Comparison of ENCODE assay signal across 21 cellular contexts in genomic region chr6:138078491-138078890, GRCh38. TPM values are rescaled to one million over a fixed set of nuclear protein-coding genes. Genes with fewer than 3 reads are reported as not detected.
DNase-seq lines count a peak whose midpoint lies in the region; ATAC-seq, FAIRE-seq and TF ChIP-seq lines count a peak whose summit lies in the region.
"Had no signal": no experiment of that assay in that cellular context is flagged by ENCODE, and none has a peak within 500 bp of the region (broad histone marks: within the 10 kb centered on the region; RNA-seq: fewer than 3 reads in every experiment).

No MANE protein-coding gene starts in this region.

- 75% methylated on average over 2 of the region's 2 CpGs for WGBS in A549 (ENCODE audit: missing lambda C conversion rate)
- WGBS in sigmoid colon, 2 donors, result 93 to 98% methylated on average over 2 of the region's 2 CpGs
- WGBS in tibial nerve, 2 donors, result 86 to 89% methylated on average over 2 of the region's 2 CpGs

- intact Hi-C loops in Panc1 (cut with micrococcal nuclease; ENCODE audit: unreplicated experiment) (no loop called here), sigmoid colon (cut with DNase I) (no loop called here)

- no peak overlapping the region for H3K4me2 ChIP-seq in A549
- H3K4me2 ChIP-seq: BLaER1 treated with 17β-estradiol and CSF1 and Interleukin-3, amounts not matched to agents 10 nM and 100 nM had no signal

- no TSS peak for BruUV-seq in Panc1 (replicated peaks; lab: Mats Ljungman, UMichigan)

- TF ChIP-seq POLR2A in A549 (IDR thresholded peaks at IDR 0.05; ENCODE audit: low read length) (no peak), sigmoid colon (IDR thresholded peaks at IDR 0.05) (no peak), tibial nerve (IDR thresholded peaks at IDR 0.05) (no peak)

- H3K4me1 ChIP-seq in A549, result no peaks in the 10 kb centered on the region
- no peaks in the 10 kb centered on the region for H3K4me1 ChIP-seq in HEK293 (ENCODE audit: control insufficient read depth, insufficient read depth, low read length)
- peaks cover 8% of the 10 kb centered on the region for H3K4me1 ChIP-seq in Panc1 (ENCODE audit: control insufficient read depth, insufficient read depth, low read length)
- H3K4me1 ChIP-seq in sigmoid colon, result no peaks in the 10 kb centered on the region
- H3K4me1 ChIP-seq in tibial nerve, result no peaks in the 10 kb centered on the region
- H3K4me1 ChIP-seq: BLaER1 treated with 17β-estradiol and CSF1 and Interleukin-3, amounts not matched to agents 10 nM and 100 nM; Caco-2 had no signal

- POLR2A ChIA-PET in A549 (lab: Yijun Ruan, JAX), result no interaction called here
- POLR2A ChIA-PET in HEK293 (lab: Yijun Ruan, JAX), result no interaction called here
- POLR2A ChIA-PET in Panc1 (lab: Charles Lee), result no interaction called here

- no peaks in the 10 kb centered on the region for H3K36me3 ChIP-seq in HEK293 (ENCODE audit: control insufficient read depth in 2 of 2, insufficient read depth in 1 of 2, low read length in 2 of 2)
- no peaks in the 10 kb centered on the region for H3K36me3 ChIP-seq in Panc1 (ENCODE audit: control insufficient read depth, insufficient read depth, low read length)
- no peaks in the 10 kb centered on the region for H3K36me3 ChIP-seq in sigmoid colon
- H3K36me3 ChIP-seq in tibial nerve, result no peaks in the 10 kb centered on the region
- H3K36me3 ChIP-seq: BLaER1 treated with 17β-estradiol and CSF1 and Interleukin-3, amounts not matched to agents 10 nM and 100 nM had no signal

- ATAC-seq in A549, result no peak
- ATAC-seq in Panc1, result no peak
- ATAC-seq: CD8-positive, alpha-beta T cell had no signal

- TF ChIP-seq CTCF in A549 (IDR thresholded peaks at IDR 0.05), result no peak
- TF ChIP-seq CTCF in HEK293 (tag by site-specific recombination; IDR thresholded peaks at IDR 0.05), result no peak
- no peak for TF ChIP-seq CTCF in Panc1 (IDR thresholded peaks at IDR 0.05)
- no peak for TF ChIP-seq CTCF in sigmoid colon (IDR thresholded peaks at IDR 0.05)
- TF ChIP-seq CTCF in tibial nerve (IDR thresholded peaks at IDR 0.05), result no peak

- no peak for TF ChIP-seq RAD21 in A549 (conservative IDR thresholded peaks at IDR 0.05 in 1 of 2, IDR thresholded peaks at IDR 0.05 in 1 of 2)

- H3K27me3 ChIP-seq in Panc1 (ENCODE audit: control insufficient read depth, insufficient read depth, low read length) (no peaks in the 10 kb centered on the region), sigmoid colon (no peaks in the 10 kb centered on the region), tibial nerve (no peaks in the 10 kb centered on the region)
- H3K27me3 ChIP-seq: BLaER1 treated with 17β-estradiol and CSF1 and Interleukin-3, amounts not matched to agents 10 nM and 100 nM had no signal

- in situ Hi-C loops in Panc1 (cut with HindIII; ENCODE audit: low pct_unique_long_range_greater_than_20kb, low sequenced_read_pairs), result no loop called here

- TF ChIP-seq EP300 in A549 (IDR thresholded peaks at IDR 0.05), result no peak
- TF ChIP-seq EP300 in sigmoid colon (IDR thresholded peaks at IDR 0.05), result no peak
- TF ChIP-seq EP300 in tibial nerve (IDR thresholded peaks at IDR 0.05), result no peak

- FAIRE-seq in A549 (lab: Jason Lieb, UNC), result no peak
- FAIRE-seq: A204.1, D721Med, G401.6, GM12891, GM19239 had no signal

- no peak overlapping the region for H3K27ac ChIP-seq in A549
- H3K27ac ChIP-seq in HEK293 (ENCODE audit: extremely low read depth, low read depth, low read length), result no peak overlapping the region
- peak overlapping the region; percentile 69 for H3K27ac ChIP-seq in Panc1 (ENCODE audit: low read length)
- H3K27ac ChIP-seq in sigmoid colon, result no peak overlapping the region
- H3K27ac ChIP-seq in tibial nerve, result no peak overlapping the region
- H3K27ac ChIP-seq: BLaER1 treated with 17β-estradiol and CSF1 and Interleukin-3, amounts not matched to agents 10 nM and 100 nM; C4-2B had no signal

- DNase-seq in A549 (ENCODE audit: low read depth in 1 of 2, low spot score in 1 of 2) (no peak), Panc1 (ENCODE audit: low read depth, low spot score) (no peak), SIG-M5 treated with dmso at 0.1 percent for 504 hours (lab: John Stamatoyannopoulos, UW; ENCODE audit: unreplicated experiment) (no peak), sigmoid colon (no peak), tibial nerve (ENCODE audit: low spot score in 2 of 2) (no peak)
- DNase-seq: 8988T; AML-193; Caco-2; Calu3; CD4-positive, alpha-beta T cell; CD8-positive, alpha-beta T cell; DMS79 treated with DMSO at 0.1 percent for 48 hours; GF-D8 had no signal

- CTCF ChIA-PET in A549 (lab: Yijun Ruan, JAX) (no interaction called here), HEK293 (lab: Yijun Ruan, JAX) (interaction anchor here (0.7 to 0.8 kb wide), 2 partner anchors 73 to 370 kb away, joined by 3 read pairs; no protein-coding TSS in a partner anchor), Panc1 (lab: Charles Lee) (no interaction called here)

- H3K9me3 ChIP-seq in A549 (0 out of 3 replicates have a peak, but pooled peaks cover 5% of the 10 kb centered on the region), HEK293 (ENCODE audit: control insufficient read depth, insufficient read depth, low read depth, low read length) (no peaks in the 10 kb centered on the region), Panc1 (ENCODE audit: control insufficient read depth, insufficient read depth, low read depth, low read length) (no peaks in the 10 kb centered on the region; the same call in 1 of the 2 replicates), sigmoid colon (no peaks in the 10 kb centered on the region), tibial nerve (peaks cover 0 to 40% (median 0%) of the 10 kb centered on the region in 4 donors)

- H3K4me3 ChIP-seq in A549 (no peak overlapping the region), HEK293 (ENCODE audit: low read depth, low read length) (no peak overlapping the region), Panc1 (ENCODE audit: low read depth in 2 of 2, low read length in 2 of 2) (no peak overlapping the region), sigmoid colon (no peak overlapping the region), tibial nerve (no peak overlapping the region)
- H3K4me3 ChIP-seq: BLaER1 treated with 17β-estradiol and CSF1 and Interleukin-3, amounts not matched to agents 10 nM and 100 nM had no signal

TF ChIP-seq in A549, 52 proteins besides CTCF, POLR2A, EP300 and RAD21:
- no peak for TF ChIP-seq HOXB5 (CRISPR knock-in tag; IDR thresholded peaks at IDR 0.05)
- peak; percentile 51 for TF ChIP-seq MAFK (IDR thresholded peaks at IDR 0.05; ENCODE audit: partially characterized antibody)

TF ChIP-seq in HEK293, 187 proteins besides CTCF, POLR2A, EP300 and RAD21:
- TF ChIP-seq ZNF394 (tag by site-specific recombination; IDR thresholded peaks at IDR 0.05; ENCODE audit: borderline replicate concordance), result no peak
- no peak for TF ChIP-seq ZNF549 (tag by site-specific recombination; IDR thresholded peaks at IDR 0.05)
- TF ChIP-seq, protein P1, sequence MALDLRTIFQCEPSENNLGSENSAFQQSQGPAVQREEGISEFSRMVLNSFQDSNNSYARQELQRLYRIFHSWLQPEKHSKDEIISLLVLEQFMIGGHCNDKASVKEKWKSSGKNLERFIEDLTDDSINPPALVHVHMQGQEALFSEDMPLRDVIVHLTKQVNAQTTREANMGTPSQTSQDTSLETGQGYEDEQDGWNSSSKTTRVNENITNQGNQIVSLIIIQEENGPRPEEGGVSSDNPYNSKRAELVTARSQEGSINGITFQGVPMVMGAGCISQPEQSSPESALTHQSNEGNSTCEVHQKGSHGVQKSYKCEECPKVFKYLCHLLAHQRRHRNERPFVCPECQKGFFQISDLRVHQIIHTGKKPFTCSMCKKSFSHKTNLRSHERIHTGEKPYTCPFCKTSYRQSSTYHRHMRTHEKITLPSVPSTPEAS (tag by site-specific recombination; IDR thresholded peaks at IDR 0.05), result no peak
- TF ChIP-seq ZNF121 (tag by site-specific recombination; IDR thresholded peaks at IDR 0.05), result no peak
- TF ChIP-seq, protein P2, sequence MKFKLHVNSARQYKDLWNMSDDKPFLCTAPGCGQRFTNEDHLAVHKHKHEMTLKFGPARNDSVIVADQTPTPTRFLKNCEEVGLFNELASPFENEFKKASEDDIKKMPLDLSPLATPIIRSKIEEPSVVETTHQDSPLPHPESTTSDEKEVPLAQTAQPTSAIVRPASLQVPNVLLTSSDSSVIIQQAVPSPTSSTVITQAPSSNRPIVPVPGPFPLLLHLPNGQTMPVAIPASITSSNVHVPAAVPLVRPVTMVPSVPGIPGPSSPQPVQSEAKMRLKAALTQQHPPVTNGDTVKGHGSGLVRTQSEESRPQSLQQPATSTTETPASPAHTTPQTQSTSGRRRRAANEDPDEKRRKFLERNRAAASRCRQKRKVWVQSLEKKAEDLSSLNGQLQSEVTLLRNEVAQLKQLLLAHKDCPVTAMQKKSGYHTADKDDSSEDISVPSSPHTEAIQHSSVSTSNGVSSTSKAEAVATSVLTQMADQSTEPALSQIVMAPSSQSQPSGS (tag by site-specific recombination; IDR thresholded peaks at IDR 0.05; ENCODE audit: low read depth), result 0 out of 2 replicates have a peak, but pooled peaks have one; percentile 45
- TF ChIP-seq ZNF155 (tag by site-specific recombination; IDR thresholded peaks at IDR 0.05), result no peak
- TF ChIP-seq INSM2 (tag by site-specific recombination; IDR thresholded peaks at IDR 0.05), result no peak

RNA-seq across cellular contexts. Expression of gene PERP, which starts 28.7 kb away (rescaled TPM):
- 48.3 and 52.5 TPM in 2 replicates for polyA plus RNA-seq in A549 (2011; rRNA removed)
- polyA plus RNA-seq in A549 (2012; cell fraction: cytosol; rRNA removed), result 15.0 and 21.9 TPM in 2 replicates
- polyA plus RNA-seq in A549 (2012; cell fraction: nucleus; rRNA removed), result 13.0 and 16.8 TPM in 2 replicates
- polyA plus RNA-seq in A549 (2017; fragmentation: RNase III; extraction: RNeasy Plus Mini Kit Qiagen cat#74134 plus additional on column Dnase treatment), result 53.2 to 67.2 TPM (median 66.8 TPM) in 3 replicates
- polyA minus RNA-seq in A549 (2011; rRNA and poly(A)+ RNA removed), result 30.5 and 35.7 TPM in 2 replicates
- 348 TPM for total RNA-seq in Panc1 (2021; ENCODE audit: unreplicated experiment)
- polyA plus RNA-seq in Panc1 (2012; ENCODE audit: insufficient read length), result 249 TPM
- total RNA-seq in sigmoid colon, result 10 to 100 TPM; 35.0 to 41.4 (median 37.1) TPM
- 10 to 100 TPM; 21.7 to 43.7 (median 31.8) TPM for polyA plus RNA-seq in sigmoid colon
- total RNA-seq in tibial nerve, result 10 to 100 TPM; 15.3 to 29.1 (median 27.7) TPM
